ENCODE assay signal across 8 cellular contexts in genomic region chr6:28686446-28687027, GRCh38.
DNase-seq lines count a peak whose midpoint lies in the region; ATAC-seq and TF ChIP-seq lines count a peak whose summit lies in the region.
"Not testable (repeated sequence)": the region's sequence is repeated elsewhere in the genome, so short reads cannot be mapped to it uniquely, and the experiment has no call there.

No MANE protein-coding gene starts in this region.

- peak; percentile 73 for TF ChIP-seq CTCF in C4-2B (conservative IDR thresholded peaks at IDR 0.05)
- TF ChIP-seq CTCF in GM23338 (conservative IDR thresholded peaks at IDR 0.05; ENCODE audit: low read depth in 2 of 2) = peak; percentile 79
- TF ChIP-seq CTCF in esophagus muscularis mucosa (IDR thresholded peaks at IDR 0.05) = peak; percentile 72 to 80 (median 73)

- peak; percentile 92 for DNase-seq in GM23338 (ENCODE audit: low spot score)
- peak; percentile 20 for DNase-seq in NCI-H2029 (lab: John Stamatoyannopoulos, UW)
- peak; percentile 37 for DNase-seq in SIG-M5 treated with dmso at 0.1 percent for 504 hours (lab: John Stamatoyannopoulos, UW; ENCODE audit: unreplicated experiment)
- peak; percentile 5 for DNase-seq in activated T-helper 1 cell treated with Interleukin-2 at 50 U/mL for 16 hours (ENCODE audit: low read depth)
- DNase-seq in esophagus muscularis mucosa (ENCODE audit: extremely low spot score) = not testable (repeated sequence)
- DNase-seq in mesenchymal stem cell = peak; percentile 74
- peak; percentile 66 for DNase-seq in stimulated activated CD4-positive, alpha-beta T cell treated with anti-CD3 and anti-CD28 coated beads, Interleukin-4, amount 100 ng/mL, for 24 hours

- H3K79me2 ChIP-seq in GM23338 (replicated peaks; ENCODE audit: insufficient read depth) = not testable (repeated sequence)

- H3K4ac ChIP-seq in mesenchymal stem cell (ENCODE audit: low read depth in 1 of 2, low read length in 2 of 2) = not testable (repeated sequence)

- not testable (repeated sequence) for H3K23ac ChIP-seq in mesenchymal stem cell (ENCODE audit: low read length in 2 of 2)

- H2BK12ac ChIP-seq in mesenchymal stem cell (ENCODE audit: low read length in 2 of 2) = not testable (repeated sequence)

- not testable (repeated sequence) for H3F3A ChIP-seq in GM23338 (replicated peaks; ENCODE audit: low read depth)

- H3K27me3 Mint-ChIP-seq in GM23338 (ENCODE audit: insufficient read depth, low read depth, poor library complexity) = not testable (repeated sequence)

- H2AK5ac ChIP-seq in mesenchymal stem cell (ENCODE audit: low read length, severe bottlenecking) = not testable (repeated sequence)

- H3K27me3 ChIP-seq in GM23338 (ENCODE audit: insufficient read depth) = peaks cover 12% of the 10 kb centered on the region; the same call in 1 of the 2 replicates
- peaks cover 0 to 80% (median 3%) of the 10 kb centered on the region in 4 donors for H3K27me3 ChIP-seq in esophagus muscularis mucosa
- H3K27me3 ChIP-seq in mesenchymal stem cell (ENCODE audit: control insufficient read depth in 1 of 2, insufficient read depth in 1 of 2, low read length in 2 of 2) = peaks cover 18 to 29% of the 10 kb centered on the region in 2 experiments

- WGBS in esophagus muscularis mucosa = 4% methylated on average over 11 of the region's 11 CpGs
- WGBS in mesenchymal stem cell = under 1% methylated on average over 8 of the region's 11 CpGs

- H3K4me2 ChIP-seq in GM23338; mesenchymal stem cell (ENCODE audit: low read length, poor library complexity, severe bottlenecking): not testable (repeated sequence)

- not testable (repeated sequence) for H3K18ac ChIP-seq in mesenchymal stem cell (ENCODE audit: low read depth in 1 of 2, low read length in 2 of 2)

- H3K36me3 Mint-ChIP-seq in GM23338 (ENCODE audit: low read depth) = not testable (repeated sequence)

- not testable (repeated sequence) for H4K8ac ChIP-seq in mesenchymal stem cell (ENCODE audit: low read length)

- not testable (repeated sequence) for H2BK5ac ChIP-seq in mesenchymal stem cell (ENCODE audit: low read depth, low read length, poor library complexity, severe bottlenecking)

- H3K79me1 ChIP-seq in mesenchymal stem cell (replicated peaks; ENCODE audit: low read length, poor library complexity, severe bottlenecking) = not testable (repeated sequence)

- H3K27ac ChIP-seq in C4-2B; GM23338 (ENCODE audit: low read depth); esophagus muscularis mucosa (replicated peaks in 1 of 4); mesenchymal stem cell (ENCODE audit: low read length, poor library complexity, severe bottlenecking): not testable (repeated sequence)

- H3K9me3 ChIP-seq in esophagus muscularis mucosa; mesenchymal stem cell (ENCODE audit: control insufficient read depth, low read length): not testable (repeated sequence)

- H3K9me3 Mint-ChIP-seq in GM23338 = not testable (repeated sequence)

- H4K20me1 ChIP-seq in GM23338 (replicated peaks; ENCODE audit: insufficient read depth) = not testable (repeated sequence)

- not testable (repeated sequence) for H2BK15ac ChIP-seq in mesenchymal stem cell (ENCODE audit: low read depth, poor library complexity, severe bottlenecking)

- H3K27ac Mint-ChIP-seq in GM23338 = not testable (repeated sequence)

- H3K4me3 ChIP-seq in GM23338, esophagus muscularis mucosa: not testable (repeated sequence)
- H3K4me3 ChIP-seq in mesenchymal stem cell (ENCODE audit: insufficient read depth in 1 of 2, low read depth in 1 of 2, low read length in 2 of 2) = peak overlapping the region in 1 of 2 experiments; percentile 55

- H3K9ac ChIP-seq in mesenchymal stem cell (ENCODE audit: low read length) = peak overlapping the region; percentile 72

- not testable (repeated sequence) for H2AFZ ChIP-seq in GM23338; mesenchymal stem cell (ENCODE audit: low read depth, low read length)

- not testable (repeated sequence) for H3K9me2 ChIP-seq in GM23338 (ENCODE audit: insufficient read depth)

- not testable (repeated sequence) for H4K91ac ChIP-seq in mesenchymal stem cell (ENCODE audit: low read length)

- not testable (repeated sequence) for TF ChIP-seq POLR2A in esophagus muscularis mucosa (IDR thresholded peaks at IDR 0.05; ENCODE audit: low read depth)

- H2BK120ac ChIP-seq in mesenchymal stem cell (ENCODE audit: low read depth, low read length) = not testable (repeated sequence)

- H3K14ac ChIP-seq in mesenchymal stem cell (ENCODE audit: low read length in 2 of 2) = not testable (repeated sequence)

- H3K4me1 ChIP-seq in GM23338 (ENCODE audit: insufficient read depth); esophagus muscularis mucosa; mesenchymal stem cell (ENCODE audit: control insufficient read depth, insufficient read depth, low read depth, low read length): not testable (repeated sequence)

- H3K4me1 Mint-ChIP-seq in GM23338 = not testable (repeated sequence)

- H3K36me3 ChIP-seq in GM23338 (ENCODE audit: insufficient read depth); esophagus muscularis mucosa; mesenchymal stem cell (ENCODE audit: control insufficient read depth in 1 of 2, insufficient read depth in 2 of 2, low read depth in 1 of 2, low read length in 2 of 2): not testable (repeated sequence)

- H3K4me3 Mint-ChIP-seq in GM23338 = not testable (repeated sequence)

- not testable (repeated sequence) for ATAC-seq in GM23338

- intact Hi-C loops in esophagus muscularis mucosa (cut with DNase I) = loop anchor here (2.0 to 10.0 kb wide), 2 partner anchors 330 to 898 kb away; partner anchors contain the start of gene OR2H2

- TF ChIP-seq EP300 in esophagus muscularis mucosa (IDR thresholded peaks at IDR 0.05) = not testable (repeated sequence)
